8 cellular contexts compared by ENCODE assay signal in the genomic region with DNA sequence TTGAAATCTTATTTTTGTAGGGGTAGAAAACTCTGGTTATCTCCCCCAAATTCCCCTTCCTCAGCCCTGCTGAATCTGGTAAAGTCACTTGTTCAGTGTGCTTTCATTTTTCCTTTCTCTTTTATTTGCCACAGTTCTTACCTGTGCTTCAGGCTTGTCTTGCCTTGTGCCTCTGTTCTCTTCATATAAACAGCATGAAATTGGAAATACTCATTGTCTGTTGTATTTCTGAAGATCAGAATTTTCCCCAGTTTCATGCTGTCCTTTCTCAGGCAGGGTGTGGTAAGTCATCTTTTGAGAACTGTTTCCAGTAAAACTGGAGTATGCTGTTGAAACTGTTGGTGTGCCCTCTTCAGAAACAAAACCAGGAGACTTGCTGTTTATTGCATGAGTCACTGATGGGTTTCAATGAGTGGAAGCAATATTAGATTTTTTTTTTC. TPM values are rescaled to one million over a fixed set of nuclear protein-coding genes. Genes with fewer than 3 reads are reported as not detected.
DNase-seq lines count a peak whose midpoint lies in the region; ATAC-seq and TF ChIP-seq lines count a peak whose summit lies in the region.

No MANE protein-coding gene starts in this region.

- peak overlapping the region; percentile 75 for H3K27ac Mint-ChIP-seq in activated naive CD4-positive, alpha-beta T cell treated with anti-CD3 and anti-CD28 coated beads, Interleukin-2, amount 10 ng/mL, durations not matched to agents 7 days and 5 days

- H3K9me2 ChIP-seq in PC-3 (replicated peaks; ENCODE audit: low read length), result no peaks in the 10 kb centered on the region

- H3K27me3 ChIP-seq in PC-3 (ENCODE audit: low read length) (no peaks in the 10 kb centered on the region), foreskin keratinocyte (no peaks in the 10 kb centered on the region), vagina (no peaks in the 10 kb centered on the region), colonic mucosa (no peaks in the 10 kb centered on the region)

- H3F3A ChIP-seq in PC-3 (ENCODE audit: low read length, unreplicated experiment), result no peaks in the 10 kb centered on the region

- H3K4me1 ChIP-seq in PC-3 (ENCODE audit: insufficient read depth, low read length) (peaks cover 33% of the 10 kb centered on the region), foreskin keratinocyte (peaks cover 18% of the 10 kb centered on the region), vagina (peaks cover 48% of the 10 kb centered on the region), colonic mucosa (no peaks in the 10 kb centered on the region)

- TF ChIP-seq CTCF in PC-3 (conservative IDR thresholded peaks at IDR 0.05; ENCODE audit: low read depth, low read length) (no peak), foreskin keratinocyte (conservative IDR thresholded peaks at IDR 0.05) (no peak), vagina (IDR thresholded peaks at IDR 0.05) (no peak), colonic mucosa (IDR thresholded peaks at IDR 0.05) (no peak)

- H3K36me3 Mint-ChIP-seq in activated naive CD4-positive, alpha-beta T cell treated with anti-CD3 and anti-CD28 coated beads, Interleukin-2, amount 10 ng/mL, durations not matched to agents 7 days and 5 days, result no peaks in the 10 kb centered on the region

- no peaks in the 10 kb centered on the region for H3K9me3 ChIP-seq in PC-3 (ENCODE audit: low read length)
- no peaks in the 10 kb centered on the region for H3K9me3 ChIP-seq in vagina
- no peaks in the 10 kb centered on the region for H3K9me3 ChIP-seq in colonic mucosa

- CTCF ChIA-PET in activated naive CD4-positive, alpha-beta T cell treated with anti-CD3 and anti-CD28 coated beads, Interleukin-2, amount 10 ng/mL, durations not matched to agents 7 days and 5 days (lab: Charles Lee), result interaction anchor here (1.0 to 1.4 kb wide), 2 partner anchors 18 to 19 kb away, joined by 4 to 5 read pairs; no protein-coding TSS in a partner anchor
- CTCF ChIA-PET in PC-3 (lab: Charles Lee), result interaction anchor here (0.7 to 0.8 kb wide), 2 partner anchors 81 to 180 kb away, joined by 4 to 5 read pairs; no protein-coding TSS in a partner anchor

- peak overlapping the region; percentile 72 for H3K4me2 ChIP-seq in PC-3 (ENCODE audit: low read length)

- peaks cover 67% of the 10 kb centered on the region for H3K79me2 ChIP-seq in PC-3 (ENCODE audit: low read length)

- no TSS peak for BruUV-seq in PC-3 (replicated peaks; lab: Mats Ljungman, UMichigan)

- no peaks in the 10 kb centered on the region for H3K9me3 Mint-ChIP-seq in activated naive CD4-positive, alpha-beta T cell treated with anti-CD3 and anti-CD28 coated beads, Interleukin-2, amount 10 ng/mL, durations not matched to agents 7 days and 5 days

- POLR2A ChIA-PET in PC-3 (lab: Charles Lee; ENCODE audit: unreplicated experiment), result interaction anchor here (0.6 to 0.7 kb wide), 2 partner anchors 17 to 48 kb away, joined by 4 read pairs; no protein-coding TSS in a partner anchor

- H3K4me3 ChIP-seq in PC-3 (ENCODE audit: low read length) (peak overlapping the region; percentile 39), vagina (no peak overlapping the region), colonic mucosa (no peak overlapping the region)

- H3K27me3 Mint-ChIP-seq in activated naive CD4-positive, alpha-beta T cell treated with anti-CD3 and anti-CD28 coated beads, Interleukin-2, amount 10 ng/mL, durations not matched to agents 7 days and 5 days, result no peaks in the 10 kb centered on the region

- DNase-seq in activated naive CD4-positive, alpha-beta T cell treated with anti-CD3 and anti-CD28 coated beads, Interleukin-2, amount 10 ng/mL, durations not matched to agents 7 days and 5 days, result no peak
- DNase-seq in activated naive CD4-positive, alpha-beta T cell treated with Interleukin-2 at 50 U/mL for 16 hours, result no peak
- DNase-seq in PC-3 (peak; percentile 72), foreskin keratinocyte (peak in 1 of 2 donors; percentile 67), vagina (ENCODE audit: extremely low spot score in 2 of 2) (no peak), putamen (ENCODE audit: low spot score) (no peak), colonic mucosa (no peak)

- H3K36me3 ChIP-seq in PC-3 (ENCODE audit: low read depth, low read length), result no peaks in the 10 kb centered on the region
- H3K36me3 ChIP-seq in vagina, result no peaks in the 10 kb centered on the region
- H3K36me3 ChIP-seq in colonic mucosa, result no peaks in the 10 kb centered on the region

- ATAC-seq in HG02678 (IDR thresholded peaks at IDR 0.05; ENCODE audit: unreplicated experiment) (peak; percentile 78), PC-3 (peak; percentile 78), foreskin keratinocyte (peak; percentile 85)

- peak overlapping the region; percentile 14 for H2AFZ ChIP-seq in PC-3 (ENCODE audit: low read length)

- peaks cover 6% of the 10 kb centered on the region; the same call in 1 of the 2 replicates for H4K20me1 ChIP-seq in PC-3 (ENCODE audit: low read length)

- peak overlapping the region; percentile 20 for H3K9ac ChIP-seq in PC-3 (ENCODE audit: low read length)
- no peak overlapping the region for H3K9ac ChIP-seq in colonic mucosa (ENCODE audit: low read depth in 2 of 2, low read length in 2 of 2)

- H3K4me3 Mint-ChIP-seq in activated naive CD4-positive, alpha-beta T cell treated with anti-CD3 and anti-CD28 coated beads, Interleukin-2, amount 10 ng/mL, durations not matched to agents 7 days and 5 days, result peak overlapping the region; percentile 4

- intact Hi-C loops in PC-3 (cut with micrococcal nuclease) (no loop called here), vagina (cut with DNase I) (no loop called here), colonic mucosa (cut with DNase I) (no loop called here)

- TF ChIP-seq POLR2A in vagina (IDR thresholded peaks at IDR 0.05), result no peak

- peak overlapping the region; percentile 34 for H3K27ac ChIP-seq in PC-3 (ENCODE audit: low read length)
- H3K27ac ChIP-seq in foreskin keratinocyte, result peak overlapping the region; percentile 60
- H3K27ac ChIP-seq in vagina, result peak overlapping the region; percentile 13
- H3K27ac ChIP-seq in colonic mucosa, result no peak overlapping the region

- H3K4me1 Mint-ChIP-seq in activated naive CD4-positive, alpha-beta T cell treated with anti-CD3 and anti-CD28 coated beads, Interleukin-2, amount 10 ng/mL, durations not matched to agents 7 days and 5 days, result peaks cover 58% of the 10 kb centered on the region

RNA-seq across cellular contexts. Expression of a gene that starts 7.0 kb away (rescaled TPM):
- total RNA-seq in PC-3 (2014; rRNA removed) (90.0 and 153 TPM in 2 replicates), foreskin keratinocyte (56.6 and 63.3 TPM in 2 replicates), vagina (136 TPM), colonic mucosa (100 to 1,000 TPM in 1 of 2 donors, 10 to 100 TPM in 1; 69.2 to 124 TPM)
- polyA plus RNA-seq in foreskin keratinocyte, result 37.4 and 38.3 TPM in 2 replicates
